Comparison of ENCODE assay signal across 17 cellular contexts in the genomic region with DNA sequence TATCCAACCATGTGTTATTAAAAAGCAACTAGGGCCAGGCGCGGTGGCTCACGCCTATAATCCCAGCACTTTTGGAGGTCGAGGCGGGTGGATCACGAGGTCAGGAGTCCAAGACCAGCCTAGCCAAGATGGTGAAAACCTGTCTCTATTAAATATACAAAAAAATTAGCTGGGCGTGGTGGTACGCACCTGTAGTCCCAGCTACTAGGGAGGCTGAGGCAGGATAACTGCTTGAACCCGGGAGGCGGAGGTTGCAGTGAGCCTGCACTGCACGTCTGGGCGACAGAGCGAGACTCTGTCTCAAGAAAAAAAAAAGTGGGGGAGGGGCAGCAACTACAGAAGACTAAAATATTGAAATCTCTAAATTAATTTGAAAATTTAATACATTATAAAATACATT. TPM values are rescaled to one million over a fixed set of nuclear protein-coding genes. Genes with fewer than 3 reads are reported as not detected.
A peak's percentile ranks its signal among the peaks of the same experiment; 100 is the strongest.
DNase-seq lines count a peak whose midpoint lies in the region; ATAC-seq and TF ChIP-seq lines count a peak whose summit lies in the region.
"Had no signal": no experiment of that assay in that cellular context is flagged by ENCODE, and none has a peak within 500 bp of the region (broad histone marks: within the 10 kb centered on the region; RNA-seq: fewer than 3 reads in every experiment).

No MANE protein-coding gene starts in this region.

- intact Hi-C loops in Caco-2 (cut with micrococcal nuclease; ENCODE audit: unreplicated experiment) (loop anchor here (2.0 kb wide), 1 partner anchor 44 kb away; no protein-coding TSS in a partner anchor), posterior vena cava (cut with DNase I) (no loop called here)

- no TSS peak for BruUV-seq in Caco-2 (replicated peaks; lab: Mats Ljungman, UMichigan)

- POLR2A ChIA-PET in Caco-2 (lab: Charles Lee) = no interaction called here

- no peaks in the 10 kb centered on the region for H3K9me3 ChIP-seq in Caco-2
- H3K9me3 ChIP-seq in T-helper 17 cell (ENCODE audit: control insufficient read depth, low read length, poor library complexity, severe bottlenecking) = no peaks in the 10 kb centered on the region
- H3K9me3 ChIP-seq: A549; BE2C; BLaER1 treated with 17β-estradiol and CSF1 and Interleukin-3, amounts not matched to agents 10 nM and 100 nM had no signal

- H3K4me1 ChIP-seq in Caco-2 = no peaks in the 10 kb centered on the region

- peak overlapping the region; percentile 28 for H3K27ac Mint-ChIP-seq in Caco-2 (ENCODE audit: unreplicated experiment)
- H3K27ac Mint-ChIP-seq in T-helper 17 cell = peak overlapping the region; percentile 60
- no peak overlapping the region for H3K27ac Mint-ChIP-seq in activated CD8-positive, alpha-beta memory T cell treated with anti-CD3 and anti-CD28 coated beads, Interleukin-2, amount 10 ng/mL, durations not matched to agents 7 days and 5 days
- H3K27ac Mint-ChIP-seq: CD14-positive monocyte had no signal

- H3K4me3 Mint-ChIP-seq in Caco-2 (ENCODE audit: unreplicated experiment) = no peak overlapping the region
- no peak overlapping the region for H3K4me3 Mint-ChIP-seq in T-helper 17 cell
- H3K4me3 Mint-ChIP-seq in activated CD8-positive, alpha-beta memory T cell treated with anti-CD3 and anti-CD28 coated beads, Interleukin-2, amount 10 ng/mL, durations not matched to agents 7 days and 5 days = no peak overlapping the region
- H3K4me3 Mint-ChIP-seq: CD14-positive monocyte; CD4-positive, alpha-beta memory T cell had no signal

- DNase-seq in Caco-2 = no peak
- DNase-seq in T-helper 17 cell = no peak
- peak; percentile 22 for DNase-seq in posterior vena cava (ENCODE audit: low spot score)
- DNase-seq in LoVo (ENCODE audit: low spot score) = no peak
- no peak for DNase-seq in activated CD8-positive, alpha-beta memory T cell treated with anti-CD3 and anti-CD28 coated beads, Interleukin-2, amount 10 ng/mL, durations not matched to agents 7 days and 5 days
- DNase-seq in NCI-H446 (lab: John Stamatoyannopoulos, UW) = no peak
- DNase-seq: 8988T, BE2C, COR-L47, H7 had no signal

- CTCF ChIA-PET in Caco-2 (lab: Charles Lee) = interaction anchor here (0.7 to 1.4 kb wide), 2 partner anchors 8 to 14 kb away, joined by 3 to 4 read pairs; no protein-coding TSS in a partner anchor
- CTCF ChIA-PET in activated CD8-positive, alpha-beta memory T cell treated with anti-CD3 and anti-CD28 coated beads, Interleukin-2, amount 10 ng/mL, durations not matched to agents 7 days and 5 days (lab: Charles Lee) = interaction anchor here (0.8 to 1.9 kb wide), 8 partner anchors 8 to 57 kb away, joined by 3 to 11 read pairs (median 4); no protein-coding TSS in a partner anchor

- H3K9me3 Mint-ChIP-seq in Caco-2 (ENCODE audit: unreplicated experiment) = no peaks in the 10 kb centered on the region
- no peaks in the 10 kb centered on the region for H3K9me3 Mint-ChIP-seq in activated CD8-positive, alpha-beta memory T cell treated with anti-CD3 and anti-CD28 coated beads, Interleukin-2, amount 10 ng/mL, durations not matched to agents 7 days and 5 days (ENCODE audit: low read depth)
- H3K9me3 Mint-ChIP-seq: CD14-positive monocyte; CD4-positive, alpha-beta memory T cell had no signal

- TF ChIP-seq CTCF in Caco-2 (IDR thresholded peaks at IDR 0.05; ENCODE audit: insufficient read depth in 1 of 2, low read depth in 1 of 2, low read length in 1 of 2, severe bottlenecking in 1 of 2, unreplicated experiment in 1 of 2) = no peak

- H3K36me3 Mint-ChIP-seq in Caco-2 (ENCODE audit: insufficient read depth, unreplicated experiment) (peaks cover 87% of the 10 kb centered on the region), T-helper 17 cell (ENCODE audit: low read depth) (peaks cover 13% of the 10 kb centered on the region)
- peaks cover 39% of the 10 kb centered on the region for H3K36me3 Mint-ChIP-seq in activated CD8-positive, alpha-beta memory T cell treated with anti-CD3 and anti-CD28 coated beads, Interleukin-2, amount 10 ng/mL, durations not matched to agents 7 days and 5 days

- H3K4me1 Mint-ChIP-seq in Caco-2 (ENCODE audit: low read depth, unreplicated experiment) (peaks cover 7% of the 10 kb centered on the region), T-helper 17 cell (peaks cover 17% of the 10 kb centered on the region)
- peaks cover 11% of the 10 kb centered on the region for H3K4me1 Mint-ChIP-seq in activated CD8-positive, alpha-beta memory T cell treated with anti-CD3 and anti-CD28 coated beads, Interleukin-2, amount 10 ng/mL, durations not matched to agents 7 days and 5 days
- H3K4me1 Mint-ChIP-seq: CD14-positive monocyte had no signal

- no peaks in the 10 kb centered on the region for H3K27me3 ChIP-seq in Caco-2 (replicated peaks; ENCODE audit: control insufficient read depth, insufficient read depth, low read length)
- H3K27me3 ChIP-seq: BE2C; BLaER1 treated with 17β-estradiol and CSF1 and Interleukin-3, amounts not matched to agents 10 nM and 100 nM had no signal

- H3K27me3 Mint-ChIP-seq in Caco-2 (ENCODE audit: insufficient read depth, unreplicated experiment) (no peaks in the 10 kb centered on the region), T-helper 17 cell (no peaks in the 10 kb centered on the region)
- H3K27me3 Mint-ChIP-seq in activated CD8-positive, alpha-beta memory T cell treated with anti-CD3 and anti-CD28 coated beads, Interleukin-2, amount 10 ng/mL, durations not matched to agents 7 days and 5 days = no peaks in the 10 kb centered on the region
- H3K27me3 Mint-ChIP-seq: CD4-positive, alpha-beta memory T cell had no signal

- no peak overlapping the region for H3K4me3 ChIP-seq in Caco-2 (ENCODE audit: low read depth, low read length)
- H3K4me3 ChIP-seq: A549; BLaER1 treated with 17β-estradiol and CSF1 and Interleukin-3, amounts not matched to agents 10 nM and 100 nM; GM12878; GM23248 had no signal

- H3K36me3 ChIP-seq in Caco-2 (ENCODE audit: control insufficient read depth, insufficient read depth, low read length) = no peaks in the 10 kb centered on the region; the same call in 1 of the 2 replicates

- ATAC-seq in GM21447 (IDR thresholded peaks at IDR 0.05; ENCODE audit: unreplicated experiment) (peak; percentile 7), T-helper 17 cell (no peak)
- ATAC-seq in activated CD8-positive, alpha-beta memory T cell treated with anti-CD3 and anti-CD28 coated beads, Interleukin-2, amount 10 ng/mL, durations not matched to agents 7 days and 5 days = no peak

RNA-seq across cellular contexts. Expression of a gene that starts 18.4 kb away (rescaled TPM):
- total RNA-seq in Caco-2 (2022) = 194 and 227 TPM in 2 replicates
- total RNA-seq in T-helper 17 cell = 10 to 100 TPM; 92.4 to 96.0 TPM
- 10 to 100 TPM; 24.7 to 31.7 TPM for total RNA-seq in posterior vena cava
- total RNA-seq in activated CD8-positive, alpha-beta memory T cell treated with anti-CD3 and anti-CD28 coated beads, Interleukin-2, amount 10 ng/mL, durations not matched to agents 7 days and 5 days = 10 to 100 TPM; 66.4 to 90.6 TPM
